19 cellular contexts compared by ENCODE assay signal in genomic region chr7:132135986-132136385, GRCh38.
A peak's percentile ranks its signal among the peaks of the same experiment; 100 is the strongest.
DNase-seq lines count a peak whose midpoint lies in the region; ATAC-seq, FAIRE-seq and TF ChIP-seq lines count a peak whose summit lies in the region.
"Had no signal": no experiment of that assay in that cellular context is flagged by ENCODE, and none has a peak within 500 bp of the region (broad histone marks: within the 10 kb centered on the region; RNA-seq: fewer than 3 reads in every experiment).

No MANE protein-coding gene starts in this region.

- RAD21 ChIA-PET in HCT116 (lab: Charles Lee; ENCODE audit: low non-redundant PET in 1 of 2, low total read pairs in 2 of 2, uncharacterized antibody in 2 of 2, unreplicated experiment in 2 of 2) = no interaction called here

- TF ChIP-seq POLR2A in HCT116 (IDR thresholded peaks at IDR 0.05; ENCODE audit: borderline replicate concordance, extremely low read depth, insufficient read depth, insufficient read length) = no peak

- peak overlapping the region; percentile 17; the same call in 1 of the 2 replicates for H3K4me2 ChIP-seq in HCT116 (ENCODE audit: low read length)

- no TSS peak for BruUV-seq in HCT116 (replicated peaks; lab: Mats Ljungman, UMichigan)

- H3K27me3 ChIP-seq in HCT116 (ENCODE audit: insufficient read depth, low read length) = peaks cover 45% of the 10 kb centered on the region
- H3K27me3 ChIP-seq in small intestine (ENCODE audit: control insufficient read depth in 2 of 2, insufficient read depth in 2 of 2, low read length in 2 of 2) = no peaks in the 10 kb centered on the region
- no peaks in the 10 kb centered on the region for H3K27me3 ChIP-seq in endodermal cell (ENCODE audit: control insufficient read depth, insufficient read depth, low read length, poor library complexity, severe bottlenecking)
- H3K27me3 ChIP-seq: BE2C had no signal

- POLR2A ChIA-PET in HCT116 (lab: Charles Lee) = no interaction called here

- H4K20me1 ChIP-seq in HCT116 (ENCODE audit: insufficient read depth) = no peaks in the 10 kb centered on the region

- peak overlapping the region; percentile 37 for H3K27ac Mint-ChIP-seq in T-helper 17 cell
- no peak overlapping the region for H3K27ac Mint-ChIP-seq in endodermal cell
- H3K27ac Mint-ChIP-seq: CD4-positive, alpha-beta memory T cell had no signal

- no peaks in the 10 kb centered on the region for H3K79me2 ChIP-seq in HCT116 (ENCODE audit: insufficient read depth, low read length)

- TF ChIP-seq RAD21 in HCT116 (IDR thresholded peaks at IDR 0.05; ENCODE audit: low read depth) = no peak

- no peak overlapping the region for H3K27ac ChIP-seq in HCT116 (ENCODE audit: low read depth, low read length)
- no peak overlapping the region for H3K27ac ChIP-seq in small intestine (ENCODE audit: low read depth in 1 of 2, low read length in 1 of 2)
- no peak overlapping the region for H3K27ac ChIP-seq in endodermal cell (ENCODE audit: low read depth, low read length)
- H3K27ac ChIP-seq: C4-2B had no signal

- H3K9ac ChIP-seq in HCT116 (ENCODE audit: low read length) = no peak overlapping the region
- H3K9ac ChIP-seq in endodermal cell (ENCODE audit: extremely low read depth, low read length, poor library complexity, severe bottlenecking) = no peak overlapping the region

- H3K4me1 ChIP-seq in HCT116 (ENCODE audit: control insufficient read depth in 1 of 2, insufficient read depth in 2 of 2, low read length in 2 of 2) (0 out of 4 replicates have a peak, but pooled peaks cover 0 to 3% of the 10 kb centered on the region in 2 experiments), small intestine (ENCODE audit: control insufficient read depth in 2 of 2, insufficient read depth in 1 of 2, low read depth in 1 of 2, low read length in 1 of 2) (no peaks in the 10 kb centered on the region), endodermal cell (ENCODE audit: control insufficient read depth, insufficient read depth, low read length) (no peaks in the 10 kb centered on the region)
- H3K4me1 ChIP-seq: BE2C, HAP-1 had no signal

- no peak for TF ChIP-seq CTCF in HCT116 (IDR thresholded peaks at IDR 0.05 in 2 of 3, conservative IDR thresholded peaks at IDR 0.05 in 1 of 3; ENCODE audit: borderline replicate concordance in 1 of 3, insufficient read depth in 1 of 3, low read depth in 2 of 3, low read length in 2 of 3)
- TF ChIP-seq CTCF in endodermal cell (conservative IDR thresholded peaks at IDR 0.05) = no peak

- no peaks in the 10 kb centered on the region for H3K36me3 ChIP-seq in HCT116 (ENCODE audit: control insufficient read depth in 1 of 2, insufficient read depth in 2 of 2, low read length in 2 of 2)
- no peaks in the 10 kb centered on the region for H3K36me3 ChIP-seq in small intestine (ENCODE audit: control insufficient read depth in 2 of 2, insufficient read depth in 2 of 2, low read length in 2 of 2)
- H3K36me3 ChIP-seq in endodermal cell (ENCODE audit: control insufficient read depth, insufficient read depth, low read length) = peaks cover 21% of the 10 kb centered on the region
- H3K36me3 ChIP-seq: HAP-1 had no signal

- FAIRE-seq in small intestine (lab: Jason Lieb, UNC) = no peak
- FAIRE-seq: A204.1, D721Med, G401.6, GM12891, H1 had no signal

- H3K4me1 Mint-ChIP-seq in T-helper 17 cell = peaks cover 4% of the 10 kb centered on the region
- peaks cover 5% of the 10 kb centered on the region for H3K4me1 Mint-ChIP-seq in endodermal cell
- H3K4me1 Mint-ChIP-seq: CD4-positive, alpha-beta memory T cell had no signal

- CTCF ChIA-PET in HCT116 (lab: Charles Lee) = no interaction called here

- intact Hi-C loops in HCT116 (cut with micrococcal nuclease) (no loop called here), posterior vena cava (cut with DNase I) (loop anchor here in 1 of 2 donors (10.0 kb wide), 1 partner anchor 191 kb away; no protein-coding TSS in a partner anchor)

- H3K4me3 ChIP-seq in HCT116 (replicated peaks in 1 of 2; ENCODE audit: low read depth in 1 of 2, low read length in 2 of 2) (no peak overlapping the region), small intestine (ENCODE audit: low read depth in 1 of 2, low read length in 2 of 2) (no peak overlapping the region), endodermal cell (ENCODE audit: low read length) (no peak overlapping the region)
- H3K4me3 ChIP-seq: HAP-1 had no signal

- 11 to 58% (median 42%) methylated on average over 5 of the region's 5 CpGs for WGBS in small intestine, 3 donors
- 84 to 85% methylated on average over 5 of the region's 5 CpGs for WGBS in endodermal cell (ENCODE audit: insufficient coverage in 1 of 2, insufficient read length in 1 of 2), 2 experiments

- H3K36me3 Mint-ChIP-seq in T-helper 17 cell (ENCODE audit: low read depth) (no peaks in the 10 kb centered on the region), endodermal cell (ENCODE audit: low read depth) (peaks cover 61% of the 10 kb centered on the region)
- H3K36me3 Mint-ChIP-seq: CD4-positive, alpha-beta memory T cell had no signal

- peaks cover 4% of the 10 kb centered on the region for H3K27me3 Mint-ChIP-seq in T-helper 17 cell
- H3K27me3 Mint-ChIP-seq in endodermal cell (ENCODE audit: insufficient read depth) = no peaks in the 10 kb centered on the region

- in situ Hi-C loops in ACHN (cut with HindIII; ENCODE audit: low pct_ligation_motif_present, low pct_unique_long_range_greater_than_20kb, low sequenced_read_pairs) = no loop called here

- H3K9me2 ChIP-seq in HCT116 (ENCODE audit: insufficient read depth) = no peaks in the 10 kb centered on the region

- H3K9me3 Mint-ChIP-seq in endodermal cell = no peaks in the 10 kb centered on the region

- ATAC-seq in HCT116 (no peak), T-helper 17 cell (no peak)

- H3K9me3 ChIP-seq in HCT116 (ENCODE audit: control insufficient read depth in 1 of 2, insufficient read depth in 1 of 2, low read depth in 1 of 2, low read length in 2 of 2) (no peaks in the 10 kb centered on the region), T-helper 17 cell (ENCODE audit: control insufficient read depth, low read length, poor library complexity, severe bottlenecking) (no peaks in the 10 kb centered on the region), small intestine (ENCODE audit: control insufficient read depth, low read depth) (no peaks in the 10 kb centered on the region), endodermal cell (ENCODE audit: control insufficient read depth, low read length) (no peaks in the 10 kb centered on the region)
- H3K9me3 ChIP-seq: BE2C, HAP-1 had no signal

- no peak for DNase-seq in HCT116 (ENCODE audit: low read depth, low spot score)
- no peak for DNase-seq in T-helper 17 cell
- peak; percentile 46 for DNase-seq in kidney tubule cell (ENCODE audit: low spot score)
- DNase-seq in small intestine = peak; percentile 44
- DNase-seq in posterior vena cava (ENCODE audit: low spot score) = no peak
- DNase-seq in endodermal cell = no peak
- DNase-seq in ACHN = no peak
- DNase-seq: BE2C; CD4-positive, alpha-beta memory T cell; DMS153; DMS79 treated with DMSO at 0.1 percent for 48 hours; EL had no signal

- H2AFZ ChIP-seq in HCT116 (ENCODE audit: low read depth, low read length, poor library complexity, severe bottlenecking) = no peak overlapping the region

- H3K4me3 Mint-ChIP-seq in T-helper 17 cell = no peak overlapping the region
- H3K4me3 Mint-ChIP-seq in endodermal cell = no peak overlapping the region
- H3K4me3 Mint-ChIP-seq: CD4-positive, alpha-beta memory T cell had no signal

TF ChIP-seq in HCT116, 20 proteins besides CTCF, POLR2A, EP300 and RAD21:
- TF ChIP-seq YY1 (IDR thresholded peaks at IDR 0.05; ENCODE audit: extremely low read depth, insufficient replicate concordance, low read depth, low read length) = no peak
- no peak for TF ChIP-seq FOSL1 (IDR thresholded peaks at IDR 0.05; ENCODE audit: low read depth)
- no peak for TF ChIP-seq ZFX (IDR thresholded peaks at IDR 0.05)
- TF ChIP-seq EZH2 (IDR thresholded peaks at IDR 0.05) = no peak
- no peak for TF ChIP-seq ZNF274 (IDR thresholded peaks at IDR 0.05; ENCODE audit: low read depth, low read length)
- TF ChIP-seq EZH2phosphoT487 (IDR thresholded peaks at IDR 0.05; ENCODE audit: borderline replicate concordance) = no peak
- no peak for TF ChIP-seq SIN3A (IDR thresholded peaks at IDR 0.05; ENCODE audit: low read depth)
- TF ChIP-seq TCF7L2 (IDR thresholded peaks at IDR 0.05; ENCODE audit: borderline replicate concordance, extremely low read depth, insufficient read depth, insufficient read length) = no peak
- no peak for TF ChIP-seq EGR1 (IDR thresholded peaks at IDR 0.05; ENCODE audit: low read depth)
- no peak for TF ChIP-seq CEBPB (IDR thresholded peaks at IDR 0.05; ENCODE audit: low read depth)
- TF ChIP-seq ELF1 (IDR thresholded peaks at IDR 0.05; ENCODE audit: borderline replicate concordance, low read depth) = no peak
- no peak for TF ChIP-seq JUND (IDR thresholded peaks at IDR 0.05)
- TF ChIP-seq CBX3 (IDR thresholded peaks at IDR 0.05; ENCODE audit: low read depth) = no peak

Comparison
In these comparisons a context has a peak if more than half of its experiments do, and no peak if none do; other contexts are left out.
1. DNase-seq: peak in kidney tubule cell (single experiment) and small intestine (single experiment); none in HCT116 (single experiment), T-helper 17 cell (0 of 3), posterior vena cava (single experiment), endodermal cell (single experiment) and ACHN (single experiment).